Comparison of ENCODE assay signal across 8 cellular contexts in the genomic region with DNA sequence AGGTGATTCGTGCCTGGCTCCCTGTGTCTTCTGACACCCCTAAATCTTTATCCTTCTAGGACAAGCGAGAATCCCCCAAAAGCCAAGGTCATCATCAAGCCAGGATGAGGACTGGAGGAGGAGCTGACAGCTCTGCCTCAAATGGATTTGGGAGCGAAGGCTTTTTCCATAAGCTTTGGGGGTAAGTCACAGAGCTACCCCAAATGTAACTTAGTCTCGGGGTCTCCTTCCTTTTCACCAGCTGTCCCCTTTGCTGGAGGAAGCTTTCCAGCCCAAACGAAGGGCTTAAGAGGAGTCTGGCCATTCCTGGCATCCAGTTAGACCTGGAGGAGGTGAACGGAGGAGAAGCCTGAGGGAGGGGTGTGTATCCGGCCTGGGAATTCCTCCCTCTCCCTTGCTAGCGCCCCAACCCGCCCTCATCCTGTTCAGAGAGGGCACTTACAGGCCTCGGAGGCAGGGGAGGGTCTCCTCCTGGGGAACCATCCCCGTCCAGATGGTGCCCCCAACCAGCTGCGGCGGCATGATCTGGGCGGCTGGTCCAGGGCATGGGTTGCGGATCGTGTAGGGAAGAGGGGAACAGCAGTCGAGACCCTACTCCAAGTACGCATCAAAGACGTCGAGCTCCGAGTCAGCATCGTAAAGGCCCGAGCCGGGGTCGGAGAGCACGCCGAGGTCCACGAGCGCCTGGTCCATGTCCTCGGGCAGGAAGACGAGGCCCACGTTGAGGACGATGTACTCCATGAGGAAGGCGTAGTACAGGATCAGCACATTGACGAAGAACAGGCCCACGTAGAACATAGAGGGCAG. TPM values are rescaled to one million over a fixed set of nuclear protein-coding genes. Genes with fewer than 3 reads are reported as not detected.
A peak's percentile ranks its signal among the peaks of the same experiment; 100 is the strongest.
DNase-seq lines count a peak whose midpoint lies in the region; ATAC-seq lines count a peak whose summit lies in the region.

No MANE protein-coding gene starts in this region.

- H3K27ac Mint-ChIP-seq in activated naive CD4-positive, alpha-beta T cell treated with anti-CD3 and anti-CD28 coated beads, Interleukin-2, amount 50 U/mL, for 24 hours: peak overlapping the region; percentile 91
- peak overlapping the region; percentile 76 for H3K27ac Mint-ChIP-seq in activated CD4-positive, alpha-beta memory T cell treated with anti-CD3 and anti-CD28 coated beads, Interleukin-2, amount 10 ng/mL, durations not matched to agents 7 days and 5 days
- peak overlapping the region; percentile 76 for H3K27ac Mint-ChIP-seq in stimulated activated memory B cell treated with anti-CD40 and anti-IgM and Interleukin-4, amounts not matched to agents 10 μg/mL and 1 μg/mL and 100 μg/mL, for 72 hours

- no peaks in the 10 kb centered on the region for H3K27me3 Mint-ChIP-seq in activated naive CD4-positive, alpha-beta T cell treated with anti-CD3 and anti-CD28 coated beads, Interleukin-2, amount 50 U/mL, for 24 hours
- H3K27me3 Mint-ChIP-seq in activated CD4-positive, alpha-beta memory T cell treated with anti-CD3 and anti-CD28 coated beads, Interleukin-2, amount 10 ng/mL, durations not matched to agents 7 days and 5 days: no peaks in the 10 kb centered on the region
- H3K27me3 Mint-ChIP-seq in stimulated activated memory B cell treated with anti-CD40 and anti-IgM and Interleukin-4, amounts not matched to agents 10 μg/mL and 1 μg/mL and 100 μg/mL, for 72 hours: no peaks in the 10 kb centered on the region

- peaks cover 5% of the 10 kb centered on the region for H3K36me3 Mint-ChIP-seq in activated naive CD4-positive, alpha-beta T cell treated with anti-CD3 and anti-CD28 coated beads, Interleukin-2, amount 50 U/mL, for 24 hours
- H3K36me3 Mint-ChIP-seq in activated CD4-positive, alpha-beta memory T cell treated with anti-CD3 and anti-CD28 coated beads, Interleukin-2, amount 10 ng/mL, durations not matched to agents 7 days and 5 days (ENCODE audit: low read depth): peaks cover 21% of the 10 kb centered on the region
- peaks cover 19% of the 10 kb centered on the region for H3K36me3 Mint-ChIP-seq in stimulated activated memory B cell treated with anti-CD40 and anti-IgM and Interleukin-4, amounts not matched to agents 10 μg/mL and 1 μg/mL and 100 μg/mL, for 72 hours

- peaks cover 75% of the 10 kb centered on the region for H3K4me1 Mint-ChIP-seq in activated naive CD4-positive, alpha-beta T cell treated with anti-CD3 and anti-CD28 coated beads, Interleukin-2, amount 50 U/mL, for 24 hours
- peaks cover 85% of the 10 kb centered on the region for H3K4me1 Mint-ChIP-seq in activated CD4-positive, alpha-beta memory T cell treated with anti-CD3 and anti-CD28 coated beads, Interleukin-2, amount 10 ng/mL, durations not matched to agents 7 days and 5 days
- H3K4me1 Mint-ChIP-seq in stimulated activated memory B cell treated with anti-CD40 and anti-IgM and Interleukin-4, amounts not matched to agents 10 μg/mL and 1 μg/mL and 100 μg/mL, for 72 hours: peaks cover 84% of the 10 kb centered on the region

- H3K4me3 ChIP-seq in iPS-11a (ENCODE audit: low read depth, low read length): peak overlapping the region; percentile 41

- POLR2A ChIA-PET in activated CD4-positive, alpha-beta memory T cell treated with anti-CD3 and anti-CD28 coated beads, Interleukin-2, amount 10 ng/mL, durations not matched to agents 7 days and 5 days (lab: Charles Lee): interaction anchor here (0.9 to 3.2 kb wide), 9 partner anchors 9 to 197 kb away, joined by 3 to 12 read pairs (median 4); a partner anchor contains a TSS

- CTCF ChIA-PET in activated CD4-positive, alpha-beta memory T cell treated with anti-CD3 and anti-CD28 coated beads, Interleukin-2, amount 10 ng/mL, durations not matched to agents 7 days and 5 days (lab: Charles Lee): interaction anchor here (0.8 to 1.9 kb wide), 7 partner anchors 13 to 431 kb away, joined by 3 to 4 read pairs (median 3); no protein-coding TSS in a partner anchor

- no peak for ATAC-seq in stimulated activated memory B cell treated with anti-CD40 and anti-IgM and Interleukin-4, amounts not matched to agents 10 μg/mL and 1 μg/mL and 100 μg/mL, for 72 hours
- ATAC-seq in GM18858 (IDR thresholded peaks at IDR 0.05; ENCODE audit: unreplicated experiment) (no peak), GM19452 (IDR thresholded peaks at IDR 0.05; ENCODE audit: unreplicated experiment) (no peak)

- no peak for DNase-seq in activated naive CD4-positive, alpha-beta T cell (lab: John Stamatoyannopoulos, UW)
- no peak for DNase-seq in activated CD4-positive, alpha-beta memory T cell treated with anti-CD3 and anti-CD28 coated beads, Interleukin-2, amount 10 ng/mL, durations not matched to agents 7 days and 5 days
- no peak for DNase-seq in NCI-H510A treated with DMSO at 0.1 percent for 48 hours (lab: John Stamatoyannopoulos, UW)

- peak overlapping the region; percentile 97 for H3K4me3 Mint-ChIP-seq in activated naive CD4-positive, alpha-beta T cell treated with anti-CD3 and anti-CD28 coated beads, Interleukin-2, amount 50 U/mL, for 24 hours
- H3K4me3 Mint-ChIP-seq in activated CD4-positive, alpha-beta memory T cell treated with anti-CD3 and anti-CD28 coated beads, Interleukin-2, amount 10 ng/mL, durations not matched to agents 7 days and 5 days: peak overlapping the region; percentile 86
- peak overlapping the region; percentile 84 for H3K4me3 Mint-ChIP-seq in stimulated activated memory B cell treated with anti-CD40 and anti-IgM and Interleukin-4, amounts not matched to agents 10 μg/mL and 1 μg/mL and 100 μg/mL, for 72 hours

- H3K9me3 Mint-ChIP-seq in activated naive CD4-positive, alpha-beta T cell treated with anti-CD3 and anti-CD28 coated beads, Interleukin-2, amount 50 U/mL, for 24 hours: no peaks in the 10 kb centered on the region
- no peaks in the 10 kb centered on the region for H3K9me3 Mint-ChIP-seq in activated CD4-positive, alpha-beta memory T cell treated with anti-CD3 and anti-CD28 coated beads, Interleukin-2, amount 10 ng/mL, durations not matched to agents 7 days and 5 days
- no peaks in the 10 kb centered on the region for H3K9me3 Mint-ChIP-seq in stimulated activated memory B cell treated with anti-CD40 and anti-IgM and Interleukin-4, amounts not matched to agents 10 μg/mL and 1 μg/mL and 100 μg/mL, for 72 hours

RNA-seq across cellular contexts. Expression of a gene that starts 0.9 kb away (rescaled TPM):
- total RNA-seq in activated CD4-positive, alpha-beta memory T cell treated with anti-CD3 and anti-CD28 coated beads, Interleukin-2, amount 10 ng/mL, durations not matched to agents 7 days and 5 days: 10 to 100 TPM; 24.2 to 24.7 TPM

RNA-seq across cellular contexts. Expression of a gene that starts 3.0 kb away (rescaled TPM):
- total RNA-seq in activated CD4-positive, alpha-beta memory T cell treated with anti-CD3 and anti-CD28 coated beads, Interleukin-2, amount 10 ng/mL, durations not matched to agents 7 days and 5 days: 10 to 100 TPM; 30.3 to 32.4 TPM
